22 cellular contexts compared by ENCODE assay signal in the genomic region with DNA sequence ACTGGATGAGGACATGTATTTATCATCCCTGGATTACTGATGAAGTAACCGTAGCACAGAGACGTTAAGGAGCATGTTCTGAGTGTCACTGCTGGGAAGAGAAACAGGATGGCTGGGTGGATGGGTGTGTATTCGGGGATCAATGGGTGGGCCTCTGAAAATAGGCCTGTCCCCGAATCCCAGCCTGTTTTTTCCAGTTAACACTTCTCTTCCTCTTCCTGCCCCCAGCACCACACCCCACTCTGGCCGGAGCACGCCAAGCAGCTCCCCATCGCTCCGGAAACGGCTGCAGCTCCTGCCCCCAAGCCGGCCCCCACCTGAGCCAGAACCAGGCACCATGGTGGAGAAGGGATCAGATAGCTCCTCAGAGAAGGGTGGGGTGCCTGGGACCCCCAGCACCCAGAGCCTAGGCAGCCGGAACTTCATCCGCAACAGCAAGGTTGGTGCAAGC. TPM values are rescaled to one million over a fixed set of nuclear protein-coding genes. Genes with fewer than 3 reads are reported as not detected.
DNase-seq lines count a peak whose midpoint lies in the region; ATAC-seq and TF ChIP-seq lines count a peak whose summit lies in the region.
"Had no signal": no experiment of that assay in that cellular context is flagged by ENCODE, and none has a peak within 500 bp of the region (broad histone marks: within the 10 kb centered on the region; RNA-seq: fewer than 3 reads in every experiment).

No MANE protein-coding gene starts in this region.

- H3K4me3 ChIP-seq in right atrium auricular region (no peak overlapping the region), skeletal muscle tissue (ENCODE audit: low read length in 3 of 3) (no peak overlapping the region)
- H3K4me3 ChIP-seq: body of pancreas, colonic mucosa had no signal

- peaks cover 72% of the 10 kb centered on the region for H3K36me3 Mint-ChIP-seq in CD4-positive, alpha-beta T cell (ENCODE audit: low read depth)
- peaks cover 6% of the 10 kb centered on the region for H3K36me3 Mint-ChIP-seq in T-helper 17 cell (ENCODE audit: low read depth)

- TF ChIP-seq CTCF in CD4-positive, alpha-beta T cell (IDR thresholded peaks at IDR 0.05): no peak
- no peak for TF ChIP-seq CTCF in right atrium auricular region (IDR thresholded peaks at IDR 0.05)

- no peak overlapping the region for H3K9ac ChIP-seq in skeletal muscle tissue (ENCODE audit: low read depth in 1 of 3, low read length in 3 of 3)
- H3K9ac ChIP-seq: SK-N-SH had no signal

- H3K27ac ChIP-seq in CD4-positive, alpha-beta T cell (ENCODE audit: low read depth, low read length): no peak overlapping the region
- peak overlapping the region; percentile 29 to 56 for H3K27ac ChIP-seq in right atrium auricular region
- H3K27ac ChIP-seq in skeletal muscle tissue (ENCODE audit: low read depth, low read length): peak overlapping the region; percentile 58
- H3K27ac ChIP-seq: colonic mucosa had no signal

- no peaks in the 10 kb centered on the region for H3K9me3 ChIP-seq in CD4-positive, alpha-beta T cell (ENCODE audit: control insufficient read depth, low read length)
- H3K9me3 ChIP-seq in T-helper 17 cell (ENCODE audit: control insufficient read depth, low read length, poor library complexity, severe bottlenecking) (no peaks in the 10 kb centered on the region), right atrium auricular region (no peaks in the 10 kb centered on the region), skeletal muscle tissue (ENCODE audit: control insufficient read depth in 3 of 3, low read length in 3 of 3) (no peaks in the 10 kb centered on the region)
- H3K9me3 ChIP-seq: body of pancreas, colonic mucosa, SK-N-SH had no signal

- no peaks in the 10 kb centered on the region for H3K9me3 Mint-ChIP-seq in CD4-positive, alpha-beta T cell
- H3K9me3 Mint-ChIP-seq: activated B cell treated with CpG ODN at 0.5 μM for 24 hours; activated CD4-positive, alpha-beta memory T cell treated with anti-CD3 and anti-CD28 coated beads, Interleukin-2, amount 10 ng/mL, durations not matched to agents 7 days and 5 days; endodermal cell; stimulated activated memory B cell treated with anti-CD40 and anti-IgM and Interleukin-4, amounts not matched to agents 10 μg/mL and 1 μg/mL and 100 μg/mL, for 72 hours had no signal

- H3K36me3 ChIP-seq in right atrium auricular region (peaks cover 42% of the 10 kb centered on the region), skeletal muscle tissue (ENCODE audit: control insufficient read depth in 3 of 3, insufficient read depth in 3 of 3, low read length in 3 of 3) (peaks cover 28 to 49% (median 35%) of the 10 kb centered on the region in 3 donors)
- H3K36me3 ChIP-seq: colonic mucosa had no signal

- H3K4me1 Mint-ChIP-seq in CD4-positive, alpha-beta T cell (ENCODE audit: low read depth): peaks cover 67% of the 10 kb centered on the region
- peaks cover 43% of the 10 kb centered on the region for H3K4me1 Mint-ChIP-seq in T-helper 17 cell

- no peak overlapping the region for H3K4me3 Mint-ChIP-seq in CD4-positive, alpha-beta T cell
- no peak overlapping the region for H3K4me3 Mint-ChIP-seq in T-helper 17 cell
- H3K4me3 Mint-ChIP-seq: activated B cell treated with CpG ODN at 0.5 μM for 24 hours; activated CD4-positive, alpha-beta memory T cell treated with anti-CD3 and anti-CD28 coated beads, Interleukin-2, amount 10 ng/mL, durations not matched to agents 7 days and 5 days; endodermal cell; stimulated activated memory B cell treated with anti-CD40 and anti-IgM and Interleukin-4, amounts not matched to agents 10 μg/mL and 1 μg/mL and 100 μg/mL, for 72 hours had no signal

- CTCF ChIA-PET in CD4-positive, alpha-beta T cell (lab: Charles Lee): interaction anchor here (0.6 kb wide), 1 partner anchor 783 kb away, joined by 4 read pairs; no protein-coding TSS in a partner anchor

- no peak for DNase-seq in CD4-positive, alpha-beta T cell
- DNase-seq in T-helper 17 cell (no peak), right atrium auricular region (ENCODE audit: low spot score) (no peak), NCI-H524 (lab: John Stamatoyannopoulos, UW) (no peak), retina (no peak)
- DNase-seq in activated CD4-positive, alpha-beta T cell treated with anti-CD3 and anti-CD28 coated beads, Interleukin-2, amount 50 U/mL, for 4 hours: no peak
- DNase-seq: activated B cell treated with CpG ODN at 0.5 μM for 24 hours; activated CD4-positive, alpha-beta memory T cell treated with anti-CD3 and anti-CD28 coated beads, Interleukin-2, amount 10 ng/mL, durations not matched to agents 7 days and 5 days; activated naive CD4-positive, alpha-beta T cell treated with Interleukin-2 at 50 U/mL for 16 hours; body of pancreas; colonic mucosa; endodermal cell; mammary epithelial cell; NCI-H1105 treated with DMSO at 0.1 percent for 48 hours; NCI-H2081 treated with DMSO at 0.1 percent for 48 hours; NCI-H510A; SK-N-SH; T-helper 9 cell had no signal

- POLR2A ChIA-PET in CD4-positive, alpha-beta T cell (lab: Charles Lee): interaction anchor here (11.9 kb wide), 1 partner anchor 10 kb away, joined by 205 read pairs; a partner anchor contains a TSS

- H3K4me1 ChIP-seq in right atrium auricular region: peaks cover 0 to 48% of the 10 kb centered on the region in 2 donors
- peaks cover 10 to 27% (median 16%) of the 10 kb centered on the region in 3 donors for H3K4me1 ChIP-seq in skeletal muscle tissue (ENCODE audit: control insufficient read depth in 3 of 3, insufficient read depth in 3 of 3, low read length in 3 of 3)
- H3K4me1 ChIP-seq: colonic mucosa had no signal

- no peaks in the 10 kb centered on the region for H3K27me3 ChIP-seq in CD4-positive, alpha-beta T cell (ENCODE audit: control insufficient read depth, insufficient read depth, low read length)
- H3K27me3 ChIP-seq in right atrium auricular region (no peaks in the 10 kb centered on the region), skeletal muscle tissue (ENCODE audit: control insufficient read depth in 3 of 3, insufficient read depth in 3 of 3, low read length in 3 of 3) (no peaks in the 10 kb centered on the region)
- H3K27me3 ChIP-seq: body of pancreas, colonic mucosa had no signal

- H3K27me3 Mint-ChIP-seq in CD4-positive, alpha-beta T cell: no peaks in the 10 kb centered on the region
- H3K27me3 Mint-ChIP-seq in T-helper 17 cell: no peaks in the 10 kb centered on the region
- H3K27me3 Mint-ChIP-seq: activated B cell treated with CpG ODN at 0.5 μM for 24 hours; activated CD4-positive, alpha-beta memory T cell treated with anti-CD3 and anti-CD28 coated beads, Interleukin-2, amount 10 ng/mL, durations not matched to agents 7 days and 5 days; stimulated activated memory B cell treated with anti-CD40 and anti-IgM and Interleukin-4, amounts not matched to agents 10 μg/mL and 1 μg/mL and 100 μg/mL, for 72 hours had no signal

- intact Hi-C loops in CD4-positive, alpha-beta T cell (cut with DNase I, micrococcal nuclease): loop anchor here in 1 of 2 experiments (10.0 kb wide), 1 partner anchor 334 kb away; a partner anchor contains a TSS

- ATAC-seq in CD4-positive, alpha-beta T cell (ENCODE audit: poor library complexity): no peak
- no peak for ATAC-seq in T-helper 17 cell
- ATAC-seq in HG02938 (IDR thresholded peaks at IDR 0.05; ENCODE audit: unreplicated experiment): no peak
- ATAC-seq: body of pancreas; sciatic nerve; stimulated activated memory B cell treated with anti-CD40 and anti-IgM and Interleukin-4, amounts not matched to agents 10 μg/mL and 1 μg/mL and 100 μg/mL, for 72 hours had no signal

- peak overlapping the region; percentile 65 for H3K27ac Mint-ChIP-seq in CD4-positive, alpha-beta T cell
- peak overlapping the region; percentile 83 for H3K27ac Mint-ChIP-seq in T-helper 17 cell
- H3K27ac Mint-ChIP-seq: activated B cell treated with CpG ODN at 0.5 μM for 24 hours; activated CD4-positive, alpha-beta memory T cell treated with anti-CD3 and anti-CD28 coated beads, Interleukin-2, amount 10 ng/mL, durations not matched to agents 7 days and 5 days; endodermal cell; stimulated activated memory B cell treated with anti-CD40 and anti-IgM and Interleukin-4, amounts not matched to agents 10 μg/mL and 1 μg/mL and 100 μg/mL, for 72 hours had no signal

RNA-seq across cellular contexts. Expression of a gene that starts 8.8 kb away (rescaled TPM):
- 100 to 1,000 TPM; 221 to 229 TPM for total RNA-seq in CD4-positive, alpha-beta T cell
- total RNA-seq in T-helper 17 cell (100 to 1,000 TPM; 153 to 162 TPM), right atrium auricular region (10 to 100 TPM; 29.6 to 37.7 TPM), skeletal muscle tissue (17.7 TPM)

RNA-seq across cellular contexts. Expression of a gene that starts 21.4 kb away (rescaled TPM):
- total RNA-seq in CD4-positive, alpha-beta T cell: 1 to 10 TPM; 1.4 to 2.3 TPM
- total RNA-seq in T-helper 17 cell (1 to 10 TPM; 1.9 to 6.2 TPM), right atrium auricular region (100 to 1,000 TPM in 1 of 2 donors, 10 to 100 TPM in 1; 57.3 to 119 TPM), skeletal muscle tissue (1.6 TPM)

RNA-seq across cellular contexts. Expression of a gene that starts 32.6 kb away (rescaled TPM):
- total RNA-seq in CD4-positive, alpha-beta T cell: not detected
- total RNA-seq in T-helper 17 cell (under 1 TPM in 1 of 2 donors, not detected in 1; 0.89 TPM), right atrium auricular region (1 to 10 TPM; 2.5 to 7.2 TPM), skeletal muscle tissue (0.52 TPM)
- total RNA-seq: activated B cell treated with CpG ODN at 0.5 μM for 24 hours; activated CD4-positive, alpha-beta memory T cell treated with anti-CD3 and anti-CD28 coated beads, Interleukin-2, amount 10 ng/mL, durations not matched to agents 7 days and 5 days had no signal

RNA-seq across cellular contexts. Expression of a gene that starts 44.9 kb away (rescaled TPM):
- total RNA-seq in CD4-positive, alpha-beta T cell: 1 to 10 TPM; 6.8 to 8.9 TPM
- total RNA-seq in T-helper 17 cell: 10 to 100 TPM; 15.1 to 15.5 TPM
- total RNA-seq in right atrium auricular region: 1 to 10 TPM; 4.4 to 5.9 TPM
- total RNA-seq in skeletal muscle tissue: 7.8 TPM

Comparison
In these comparisons a context has a peak if more than half of its experiments do, and no peak if none do; other contexts are left out.
1. RNA of a gene that starts 21.4 kb away (total RNA-seq): 57.3 to 119 TPM in right atrium auricular region; 1.9 to 6.2 TPM in T-helper 17 cell, 1.4 to 2.3 TPM in CD4-positive, alpha-beta T cell and 1.6 TPM in skeletal muscle tissue (single experiment); every median in the first group is over 4 times any median in the second.